ENCODE assay signal across 24 cellular contexts in the genomic region with DNA sequence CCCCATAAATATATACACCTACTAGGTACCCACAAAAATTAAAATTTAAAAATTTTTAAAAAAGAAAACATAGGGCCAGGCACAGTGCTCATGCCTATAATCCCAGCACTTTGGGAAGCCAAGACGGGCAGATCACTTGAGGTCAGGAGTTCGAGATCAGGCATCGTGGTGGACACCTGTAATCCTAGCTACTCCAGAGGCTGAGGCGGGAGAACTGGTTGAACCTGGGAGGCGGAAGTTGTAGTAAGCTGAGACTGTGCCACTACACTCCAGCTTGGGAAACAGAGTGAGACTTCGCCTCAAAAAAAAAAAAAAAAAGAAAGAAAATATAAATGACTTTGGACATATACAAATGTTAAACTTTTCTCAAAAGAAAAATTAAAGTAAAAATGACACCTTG.
"Had no signal": no experiment of that assay in that cellular context is flagged by ENCODE, and none has a peak within 500 bp of the region (broad histone marks: within the 10 kb centered on the region; RNA-seq: fewer than 3 reads in every experiment).

No MANE protein-coding gene starts in this region.

- H3K9me3 Mint-ChIP-seq: activated CD8-positive, alpha-beta T cell treated with anti-CD3 and anti-CD28 coated beads for 36 hours; activated naive CD4-positive, alpha-beta T cell treated with anti-CD3 and anti-CD28 coated beads, Interleukin-2, amount 50 U/mL, for 72 hours; activated naive CD8-positive, alpha-beta T cell treated with anti-CD3 and anti-CD28 coated beads, Interleukin-2, amount 50 U/mL, for 24 hours; T-cell had no signal

- H3K4me1 ChIP-seq: ascending aorta, body of pancreas had no signal

- H3K27me3 ChIP-seq: ascending aorta, body of pancreas had no signal

- DNase-seq: activated CD4-positive, alpha-beta T cell treated with anti-CD3 and anti-CD28 coated beads for 36 hours; activated CD8-positive, alpha-beta memory T cell treated with anti-CD3 and anti-CD28 coated beads, Interleukin-2, amount 50 U/mL, for 4 hours; activated CD8-positive, alpha-beta T cell treated with anti-CD3 and anti-CD28 coated beads for 36 hours; activated effector memory CD4-positive, alpha-beta T cell treated with anti-CD3 and anti-CD28 coated beads, Interleukin-2, amount 50 U/mL, for 16 hours; activated naive CD4-positive, alpha-beta T cell treated with Interleukin-2 at 50 U/mL for 16 hours; activated naive CD8-positive, alpha-beta T cell treated with anti-CD3 and anti-CD28 coated beads, Interleukin-2, amount 50 U/mL, for 24 hours; amniotic stem cell; body of pancreas; Kasumi-1; KBM-7; NCI-H1048; NCI-H146; NCI-H187 treated with DMSO at 0.1 percent for 48 hours; NCI-H2081 treated with DMSO at 0.1 percent for 48 hours; NCI-H2171; NCI-H2227 treated with DMSO at 0.1 percent for 48 hours; NCI-H446 treated with DMSO at 0.1 percent for 48 hours; NCI-H526 treated with DMSO at 0.1 percent for 48 hours; NCI-H82; SIG-M5; T-cell had no signal

- H3K9me3 ChIP-seq: ascending aorta, body of pancreas had no signal

- H3K4me3 Mint-ChIP-seq: activated CD4-positive, alpha-beta T cell treated with anti-CD3 and anti-CD28 coated beads for 36 hours; activated CD8-positive, alpha-beta T cell treated with anti-CD3 and anti-CD28 coated beads for 36 hours; activated naive CD8-positive, alpha-beta T cell treated with anti-CD3 and anti-CD28 coated beads, Interleukin-2, amount 50 U/mL, for 24 hours; T-cell had no signal

- ATAC-seq: activated CD4-positive, alpha-beta T cell treated with anti-CD3 and anti-CD28 coated beads for 36 hours; activated CD8-positive, alpha-beta T cell treated with anti-CD3 and anti-CD28 coated beads for 36 hours; activated naive CD4-positive, alpha-beta T cell treated with anti-CD3 and anti-CD28 coated beads, Interleukin-2, amount 50 U/mL, for 72 hours; activated naive CD8-positive, alpha-beta T cell treated with anti-CD3 and anti-CD28 coated beads, Interleukin-2, amount 50 U/mL, for 24 hours; body of pancreas; T-cell had no signal

- H3K4me3 ChIP-seq: ascending aorta, body of pancreas had no signal

- H3K27ac ChIP-seq: ascending aorta, body of pancreas, VCaP had no signal

- H3K27ac Mint-ChIP-seq: activated CD4-positive, alpha-beta T cell treated with anti-CD3 and anti-CD28 coated beads for 36 hours; activated CD8-positive, alpha-beta T cell treated with anti-CD3 and anti-CD28 coated beads for 36 hours; activated naive CD4-positive, alpha-beta T cell treated with anti-CD3 and anti-CD28 coated beads, Interleukin-2, amount 50 U/mL, for 72 hours; activated naive CD8-positive, alpha-beta T cell treated with anti-CD3 and anti-CD28 coated beads, Interleukin-2, amount 50 U/mL, for 24 hours; T-cell had no signal

- H3K27me3 Mint-ChIP-seq: activated CD4-positive, alpha-beta T cell treated with anti-CD3 and anti-CD28 coated beads for 36 hours; activated CD8-positive, alpha-beta T cell treated with anti-CD3 and anti-CD28 coated beads for 36 hours; activated naive CD8-positive, alpha-beta T cell treated with anti-CD3 and anti-CD28 coated beads, Interleukin-2, amount 50 U/mL, for 24 hours; T-cell had no signal
